ENCODE assay signal across 9 cellular contexts in the genomic region with DNA sequence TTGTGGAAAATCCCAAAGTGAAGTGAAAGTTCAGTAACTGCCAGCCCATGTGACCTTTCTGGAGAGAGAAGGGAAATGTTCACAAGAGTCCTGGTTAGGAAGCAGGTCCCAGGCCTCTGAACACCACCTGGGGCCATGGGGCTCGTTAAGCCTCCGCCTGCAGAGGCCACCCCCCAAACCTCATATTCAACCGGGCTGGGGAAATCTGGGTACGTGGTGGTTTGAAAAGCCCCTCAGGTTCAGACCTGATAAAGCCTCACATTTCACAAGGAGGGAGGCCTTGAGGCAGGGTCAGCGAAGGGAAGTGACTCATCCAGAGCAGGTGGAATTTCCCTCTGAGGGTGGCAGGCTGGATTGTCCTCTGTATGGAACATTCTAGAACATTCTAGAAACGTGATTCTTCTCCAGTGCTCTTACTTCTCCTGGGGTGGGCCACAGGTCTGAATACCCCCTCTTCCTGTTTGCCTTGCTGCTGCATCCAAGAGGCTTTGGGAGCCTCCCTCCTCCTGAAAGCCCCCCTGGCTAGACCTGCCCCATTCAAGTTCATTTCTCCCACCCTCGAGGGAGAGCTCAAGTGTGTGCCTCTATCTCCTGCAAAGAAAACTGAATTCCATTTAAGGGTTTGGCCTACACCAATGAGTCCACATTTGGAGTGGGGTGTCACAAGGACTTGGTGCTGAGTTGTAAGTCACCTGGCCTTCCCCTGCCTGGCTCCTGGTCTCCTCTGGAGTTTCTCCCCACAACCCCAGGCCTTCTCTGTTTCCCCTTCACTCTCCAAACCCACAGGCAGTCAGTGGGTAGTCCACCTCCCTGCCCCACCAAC. TPM values are rescaled to one million over a fixed set of nuclear protein-coding genes. Genes with fewer than 3 reads are reported as not detected.
DNase-seq lines count a peak whose midpoint lies in the region; ATAC-seq, FAIRE-seq and TF ChIP-seq lines count a peak whose summit lies in the region.
"Had no signal": no experiment of that assay in that cellular context is flagged by ENCODE, and none has a peak within 500 bp of the region (broad histone marks: within the 10 kb centered on the region; RNA-seq: fewer than 3 reads in every experiment).

No MANE protein-coding gene starts in this region.

- peak; percentile 24 for ATAC-seq in GM21390 (IDR thresholded peaks at IDR 0.05; ENCODE audit: unreplicated experiment)

- H3K4me3 ChIP-seq in bronchial epithelial cell (ENCODE audit: low read depth, low read length) (no peak overlapping the region), spleen (no peak overlapping the region)
- H3K4me3 ChIP-seq: SJSA1 had no signal

- no peaks in the 10 kb centered on the region for H3K9me3 ChIP-seq in spleen
- H3K9me3 ChIP-seq: SJSA1 had no signal

- H3K36me3 ChIP-seq in bronchial epithelial cell (ENCODE audit: control insufficient read depth, insufficient read depth, low read length) = no peaks in the 10 kb centered on the region
- H3K36me3 ChIP-seq in spleen = no peaks in the 10 kb centered on the region
- H3K36me3 ChIP-seq: SJSA1 had no signal

- TF ChIP-seq CTCF in bronchial epithelial cell (IDR thresholded peaks at IDR 0.05; ENCODE audit: insufficient read depth, low read length, severe bottlenecking) (no peak), spleen (IDR thresholded peaks at IDR 0.05 in 8 of 11, conservative IDR thresholded peaks at IDR 0.05 in 3 of 11) (peak in 5 of 11 experiments; percentile 19 to 74 (median 68))

- FAIRE-seq in bronchial epithelial cell (lab: Jason Lieb, UNC) = no peak
- no peak for FAIRE-seq in GM19239 (lab: Jason Lieb, UNC)

- peak overlapping the region in 7 of 8 donors; percentile 20 to 91 (median 84) for H3K27ac ChIP-seq in spleen
- H3K27ac ChIP-seq: SJSA1 had no signal

- DNase-seq in RPMI7951 (ENCODE audit: low read depth) (peak; percentile 60), bronchial epithelial cell (ENCODE audit: low read depth) (peak; percentile 73), spleen (no peak), MV-4-11 (lab: John Stamatoyannopoulos, UW) (no peak), GM19239 (ENCODE audit: insufficient read length, low spot score) (no peak), epidermal melanocyte (ENCODE audit: insufficient read length, low spot score) (no peak), NCI-H2171 treated with DMSO at 0.1 percent for 48 hours (lab: John Stamatoyannopoulos, UW) (no peak)

- H3K4me1 ChIP-seq in spleen = peaks cover 58 to 84% (median 74%) of the 10 kb centered on the region in 6 donors

- 33 to 43% (median 39%) methylated on average over 5 to 7 of the region's 7 CpGs for WGBS in spleen, 5 donors

- TF ChIP-seq POLR2A in spleen (IDR thresholded peaks at IDR 0.05) = no peak

- intact Hi-C loops in spleen (cut with DNase I; ENCODE audit: low total_unique reads) = loop anchor here (5.0 kb wide), 1 partner anchor 391 kb away; no protein-coding TSS in a partner anchor

- no peaks in the 10 kb centered on the region for H3K27me3 ChIP-seq in bronchial epithelial cell (ENCODE audit: control insufficient read depth, insufficient read depth, low read length)
- peaks cover 0 to 18% (median 0%) of the 10 kb centered on the region in 7 donors for H3K27me3 ChIP-seq in spleen (replicated peaks in 1 of 7)
- H3K27me3 ChIP-seq: SJSA1 had no signal

RNA-seq across cellular contexts. Expression of a gene that starts 6.3 kb away (rescaled TPM):
- total RNA-seq in RPMI7951 (2014; rRNA removed; shearing (Covaris generic)) = 0.10 TPM in 1 of 2 replicates, not detected in the other
- total RNA-seq in bronchial epithelial cell = not detected in 2 replicates
- total RNA-seq in spleen = 10 to 100 TPM in 2 of 7 donors, 1 to 10 TPM in 5; 4.7 to 20.0 (median 7.3) TPM
- 10 to 100 TPM in 1 of 3 donors, 1 to 10 TPM in 2; 8.3 to 18.4 (median 9.8) TPM for polyA plus RNA-seq in spleen
- total RNA-seq: SJSA1 had no signal

RNA-seq across cellular contexts. Expression of a gene that starts 21.2 kb away (rescaled TPM):
- not detected in 2 replicates for total RNA-seq in RPMI7951 (2014; rRNA removed; shearing (Covaris generic))
- total RNA-seq in bronchial epithelial cell (under 0.01 TPM in 1 of 2 replicates, not detected in the other), spleen (10 to 100 TPM in 1 of 7 donors, 1 to 10 TPM in 5, under 1 TPM in 1; 0.54 to 10.7 (median 3.6) TPM)
- polyA plus RNA-seq in spleen = under 1 TPM; 0.07 to 0.41 (median 0.35) TPM

RNA-seq across cellular contexts. Expression of a gene that starts 58.2 kb away (rescaled TPM):
- 0.24 and 0.78 TPM in 2 replicates for total RNA-seq in RPMI7951 (2014; rRNA removed; shearing (Covaris generic))
- total RNA-seq in bronchial epithelial cell = not detected in 2 replicates
- 100 to 1,000 TPM in 5 of 7 donors, 10 to 100 TPM in 2; 75.4 to 230 (median 140) TPM for total RNA-seq in spleen
- polyA plus RNA-seq in spleen = 10 to 100 TPM; 40.8 to 71.5 (median 51.4) TPM

Comparison
In these comparisons a context has a peak if more than half of its experiments do, and no peak if none do; other contexts are left out.
1. DNase-seq: peak in RPMI7951 (single experiment) and bronchial epithelial cell (single experiment); none in spleen (single experiment), MV-4-11 (single experiment), GM19239 (single experiment), epidermal melanocyte (single experiment) and NCI-H2171 treated with DMSO at 0.1 percent for 48 hours (single experiment).
2. RNA of a gene that starts 58.2 kb away (total RNA-seq): 75.4 to 230 TPM in spleen; 0.24 to 0.78 TPM in RPMI7951 and not detected in bronchial epithelial cell; every median in the first group is over 10 times any median in the second.